Comparison of ENCODE assay signal across 1 cellular context in the genomic region with DNA sequence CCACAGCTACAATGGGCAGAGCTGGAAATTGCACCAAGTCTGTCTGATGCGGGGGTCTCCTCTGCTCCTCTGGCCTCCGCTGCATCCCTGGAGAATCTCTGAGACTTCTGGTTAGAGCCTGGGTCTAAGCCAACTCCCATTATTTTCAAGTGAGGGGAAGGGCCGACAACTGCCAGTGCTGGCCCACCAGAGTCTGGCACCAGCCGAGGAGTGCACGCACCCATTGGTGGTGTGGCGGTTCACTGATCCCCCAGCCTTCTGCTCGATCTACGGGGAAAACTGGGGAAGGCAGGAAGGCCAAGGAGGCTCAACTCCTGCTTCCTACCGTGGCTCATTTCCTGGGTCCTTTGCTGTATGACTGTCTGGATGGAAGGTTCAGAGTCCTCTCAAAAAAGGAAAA.
TF ChIP-seq lines count a peak whose summit lies in the region.

No MANE protein-coding gene starts in this region.

TF ChIP-seq in WTC11, 78 proteins besides CTCF, POLR2A, EP300 and RAD21 (continued from another document):
- TF ChIP-seq, protein P1, sequence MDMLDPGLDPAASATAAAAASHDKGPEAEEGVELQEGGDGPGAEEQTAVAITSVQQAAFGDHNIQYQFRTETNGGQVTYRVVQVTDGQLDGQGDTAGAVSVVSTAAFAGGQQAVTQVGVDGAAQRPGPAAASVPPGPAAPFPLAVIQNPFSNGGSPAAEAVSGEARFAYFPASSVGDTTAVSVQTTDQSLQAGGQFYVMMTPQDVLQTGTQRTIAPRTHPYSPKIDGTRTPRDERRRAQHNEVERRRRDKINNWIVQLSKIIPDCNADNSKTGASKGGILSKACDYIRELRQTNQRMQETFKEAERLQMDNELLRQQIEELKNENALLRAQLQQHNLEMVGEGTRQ (CRISPR knock-in tag; IDR thresholded peaks at IDR 0.05): no peak
- TF ChIP-seq FOXJ3 (CRISPR knock-in tag; IDR thresholded peaks at IDR 0.05; ENCODE audit: borderline replicate concordance) (no peak), CBFB (CRISPR knock-in tag; IDR thresholded peaks at IDR 0.05; ENCODE audit: low read depth) (no peak), GTF2I (CRISPR knock-in tag; conservative IDR thresholded peaks at IDR 0.05) (no peak), ZNF671 (CRISPR knock-in tag; IDR thresholded peaks at IDR 0.05) (no peak)
- TF ChIP-seq, protein P2, sequence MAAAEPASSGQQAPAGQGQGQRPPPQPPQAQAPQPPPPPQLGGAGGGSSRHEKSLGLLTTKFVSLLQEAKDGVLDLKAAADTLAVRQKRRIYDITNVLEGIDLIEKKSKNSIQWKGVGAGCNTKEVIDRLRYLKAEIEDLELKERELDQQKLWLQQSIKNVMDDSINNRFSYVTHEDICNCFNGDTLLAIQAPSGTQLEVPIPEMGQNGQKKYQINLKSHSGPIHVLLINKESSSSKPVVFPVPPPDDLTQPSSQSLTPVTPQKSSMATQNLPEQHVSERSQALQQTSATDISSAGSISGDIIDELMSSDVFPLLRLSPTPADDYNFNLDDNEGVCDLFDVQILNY (CRISPR knock-in tag; IDR thresholded peaks at IDR 0.05): no peak
- TF ChIP-seq, protein P3, sequence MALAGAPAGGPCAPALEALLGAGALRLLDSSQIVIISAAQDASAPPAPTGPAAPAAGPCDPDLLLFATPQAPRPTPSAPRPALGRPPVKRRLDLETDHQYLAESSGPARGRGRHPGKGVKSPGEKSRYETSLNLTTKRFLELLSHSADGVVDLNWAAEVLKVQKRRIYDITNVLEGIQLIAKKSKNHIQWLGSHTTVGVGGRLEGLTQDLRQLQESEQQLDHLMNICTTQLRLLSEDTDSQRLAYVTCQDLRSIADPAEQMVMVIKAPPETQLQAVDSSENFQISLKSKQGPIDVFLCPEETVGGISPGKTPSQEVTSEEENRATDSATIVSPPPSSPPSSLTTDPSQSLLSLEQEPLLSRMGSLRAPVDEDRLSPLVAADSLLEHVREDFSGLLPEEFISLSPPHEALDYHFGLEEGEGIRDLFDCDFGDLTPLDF (CRISPR knock-in tag; IDR thresholded peaks at IDR 0.05): no peak
- TF ChIP-seq, protein P4, sequence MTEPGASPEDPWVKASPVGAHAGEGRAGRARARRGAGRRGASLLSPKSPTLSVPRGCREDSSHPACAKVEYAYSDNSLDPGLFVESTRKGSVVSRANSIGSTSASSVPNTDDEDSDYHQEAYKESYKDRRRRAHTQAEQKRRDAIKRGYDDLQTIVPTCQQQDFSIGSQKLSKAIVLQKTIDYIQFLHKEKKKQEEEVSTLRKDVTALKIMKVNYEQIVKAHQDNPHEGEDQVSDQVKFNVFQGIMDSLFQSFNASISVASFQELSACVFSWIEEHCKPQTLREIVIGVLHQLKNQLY (CRISPR knock-in tag; IDR thresholded peaks at IDR 0.05): no peak
- TF ChIP-seq, protein P5, sequence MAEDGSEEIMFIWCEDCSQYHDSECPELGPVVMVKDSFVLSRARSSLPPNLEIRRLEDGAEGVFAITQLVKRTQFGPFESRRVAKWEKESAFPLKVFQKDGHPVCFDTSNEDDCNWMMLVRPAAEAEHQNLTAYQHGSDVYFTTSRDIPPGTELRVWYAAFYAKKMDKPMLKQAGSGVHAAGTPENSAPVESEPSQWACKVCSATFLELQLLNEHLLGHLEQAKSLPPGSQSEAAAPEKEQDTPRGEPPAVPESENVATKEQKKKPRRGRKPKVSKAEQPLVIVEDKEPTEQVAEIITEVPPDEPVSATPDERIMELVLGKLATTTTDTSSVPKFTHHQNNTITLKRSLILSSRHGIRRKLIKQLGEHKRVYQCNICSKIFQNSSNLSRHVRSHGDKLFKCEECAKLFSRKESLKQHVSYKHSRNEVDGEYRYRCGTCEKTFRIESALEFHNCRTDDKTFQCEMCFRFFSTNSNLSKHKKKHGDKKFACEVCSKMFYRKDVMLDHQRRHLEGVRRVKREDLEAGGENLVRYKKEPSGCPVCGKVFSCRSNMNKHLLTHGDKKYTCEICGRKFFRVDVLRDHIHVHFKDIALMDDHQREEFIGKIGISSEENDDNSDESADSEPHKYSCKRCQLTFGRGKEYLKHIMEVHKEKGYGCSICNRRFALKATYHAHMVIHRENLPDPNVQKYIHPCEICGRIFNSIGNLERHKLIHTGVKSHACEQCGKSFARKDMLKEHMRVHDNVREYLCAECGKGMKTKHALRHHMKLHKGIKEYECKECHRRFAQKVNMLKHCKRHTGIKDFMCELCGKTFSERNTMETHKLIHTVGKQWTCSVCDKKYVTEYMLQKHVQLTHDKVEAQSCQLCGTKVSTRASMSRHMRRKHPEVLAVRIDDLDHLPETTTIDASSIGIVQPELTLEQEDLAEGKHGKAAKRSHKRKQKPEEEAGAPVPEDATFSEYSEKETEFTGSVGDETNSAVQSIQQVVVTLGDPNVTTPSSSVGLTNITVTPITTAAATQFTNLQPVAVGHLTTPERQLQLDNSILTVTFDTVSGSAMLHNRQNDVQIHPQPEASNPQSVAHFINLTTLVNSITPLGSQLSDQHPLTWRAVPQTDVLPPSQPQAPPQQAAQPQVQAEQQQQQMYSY (CRISPR knock-in tag; IDR thresholded peaks at IDR 0.05): no peak
- TF ChIP-seq, protein P6, sequence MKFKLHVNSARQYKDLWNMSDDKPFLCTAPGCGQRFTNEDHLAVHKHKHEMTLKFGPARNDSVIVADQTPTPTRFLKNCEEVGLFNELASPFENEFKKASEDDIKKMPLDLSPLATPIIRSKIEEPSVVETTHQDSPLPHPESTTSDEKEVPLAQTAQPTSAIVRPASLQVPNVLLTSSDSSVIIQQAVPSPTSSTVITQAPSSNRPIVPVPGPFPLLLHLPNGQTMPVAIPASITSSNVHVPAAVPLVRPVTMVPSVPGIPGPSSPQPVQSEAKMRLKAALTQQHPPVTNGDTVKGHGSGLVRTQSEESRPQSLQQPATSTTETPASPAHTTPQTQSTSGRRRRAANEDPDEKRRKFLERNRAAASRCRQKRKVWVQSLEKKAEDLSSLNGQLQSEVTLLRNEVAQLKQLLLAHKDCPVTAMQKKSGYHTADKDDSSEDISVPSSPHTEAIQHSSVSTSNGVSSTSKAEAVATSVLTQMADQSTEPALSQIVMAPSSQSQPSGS (CRISPR knock-in tag; IDR thresholded peaks at IDR 0.05; ENCODE audit: borderline replicate concordance, low read depth): no peak
- TF ChIP-seq, protein P7, sequence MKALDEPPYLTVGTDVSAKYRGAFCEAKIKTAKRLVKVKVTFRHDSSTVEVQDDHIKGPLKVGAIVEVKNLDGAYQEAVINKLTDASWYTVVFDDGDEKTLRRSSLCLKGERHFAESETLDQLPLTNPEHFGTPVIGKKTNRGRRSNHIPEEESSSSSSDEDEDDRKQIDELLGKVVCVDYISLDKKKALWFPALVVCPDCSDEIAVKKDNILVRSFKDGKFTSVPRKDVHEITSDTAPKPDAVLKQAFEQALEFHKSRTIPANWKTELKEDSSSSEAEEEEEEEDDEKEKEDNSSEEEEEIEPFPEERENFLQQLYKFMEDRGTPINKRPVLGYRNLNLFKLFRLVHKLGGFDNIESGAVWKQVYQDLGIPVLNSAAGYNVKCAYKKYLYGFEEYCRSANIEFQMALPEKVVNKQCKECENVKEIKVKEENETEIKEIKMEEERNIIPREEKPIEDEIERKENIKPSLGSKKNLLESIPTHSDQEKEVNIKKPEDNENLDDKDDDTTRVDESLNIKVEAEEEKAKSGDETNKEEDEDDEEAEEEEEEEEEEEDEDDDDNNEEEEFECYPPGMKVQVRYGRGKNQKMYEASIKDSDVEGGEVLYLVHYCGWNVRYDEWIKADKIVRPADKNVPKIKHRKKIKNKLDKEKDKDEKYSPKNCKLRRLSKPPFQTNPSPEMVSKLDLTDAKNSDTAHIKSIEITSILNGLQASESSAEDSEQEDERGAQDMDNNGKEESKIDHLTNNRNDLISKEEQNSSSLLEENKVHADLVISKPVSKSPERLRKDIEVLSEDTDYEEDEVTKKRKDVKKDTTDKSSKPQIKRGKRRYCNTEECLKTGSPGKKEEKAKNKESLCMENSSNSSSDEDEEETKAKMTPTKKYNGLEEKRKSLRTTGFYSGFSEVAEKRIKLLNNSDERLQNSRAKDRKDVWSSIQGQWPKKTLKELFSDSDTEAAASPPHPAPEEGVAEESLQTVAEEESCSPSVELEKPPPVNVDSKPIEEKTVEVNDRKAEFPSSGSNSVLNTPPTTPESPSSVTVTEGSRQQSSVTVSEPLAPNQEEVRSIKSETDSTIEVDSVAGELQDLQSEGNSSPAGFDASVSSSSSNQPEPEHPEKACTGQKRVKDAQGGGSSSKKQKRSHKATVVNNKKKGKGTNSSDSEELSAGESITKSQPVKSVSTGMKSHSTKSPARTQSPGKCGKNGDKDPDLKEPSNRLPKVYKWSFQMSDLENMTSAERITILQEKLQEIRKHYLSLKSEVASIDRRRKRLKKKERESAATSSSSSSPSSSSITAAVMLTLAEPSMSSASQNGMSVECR (CRISPR knock-in tag; IDR thresholded peaks at IDR 0.05; ENCODE audit: borderline replicate concordance): no peak
TF ChIP-seq in WTC11: peak in this region for 0.
